6 cellular contexts compared by ENCODE assay signal in genomic region chr11:65118915-65119669, GRCh38. TPM values are rescaled to one million over a fixed set of nuclear protein-coding genes. Genes with fewer than 3 reads are reported as not detected.
DNase-seq lines count a peak whose midpoint lies in the region; ATAC-seq and TF ChIP-seq lines count a peak whose summit lies in the region.
"Not testable (repeated sequence)": the region's sequence is repeated elsewhere in the genome, so short reads cannot be mapped to it uniquely, and the experiment has no call there.

No MANE protein-coding gene starts in this region.

- not testable (repeated sequence) for DNase-seq in CD8-positive, alpha-beta T cell; PC-9; activated T-helper 1 cell treated with anti-CD3 and anti-CD28 coated beads, Interleukin-12 subunit alpha, Interleukin-12 subunit beta, Interleukin-2, Interleukin-4 antibody, amounts not matched to agents 30 ng/mL and 10 ng/mL and 1 ng/mL, durations not matched to agents 14 hours and 24 hours and 36 hours (ENCODE audit: low spot score); mesenchymal stem cell; stimulated activated effector memory CD8-positive, alpha-beta T cell treated with anti-CD3 and anti-CD28 coated beads, Interleukin-12 subunit alpha, Interleukin-12 subunit beta, amount 100 ng/mL, for 72 hours (ENCODE audit: low spot score in 2 of 2)

- H2BK120ac ChIP-seq in mesenchymal stem cell (ENCODE audit: low read depth, low read length), result not testable (repeated sequence)

- not testable (repeated sequence) for H3K4ac ChIP-seq in mesenchymal stem cell (ENCODE audit: low read depth in 1 of 2, low read length in 2 of 2)

- peaks cover 41% of the 10 kb centered on the region for H3K36me3 Mint-ChIP-seq in CD8-positive, alpha-beta T cell
- peaks cover 53% of the 10 kb centered on the region for H3K36me3 Mint-ChIP-seq in activated T-helper 1 cell treated with anti-CD3 and anti-CD28 coated beads, Interleukin-12 subunit alpha, Interleukin-12 subunit beta, Interleukin-2, Interleukin-4 antibody, amounts not matched to agents 30 ng/mL and 10 ng/mL and 1 ng/mL, durations not matched to agents 14 hours and 24 hours and 36 hours (ENCODE audit: low read depth)
- H3K36me3 Mint-ChIP-seq in dendritic cell treated with granulocyte-macrophage colony-stimulating factor and Interleukin-4, amounts not matched to agents 40 ng/mL and 50 ng/mL, for 4 days (ENCODE audit: low read depth), result peaks cover 67% of the 10 kb centered on the region
- H3K36me3 Mint-ChIP-seq in stimulated activated effector memory CD8-positive, alpha-beta T cell treated with anti-CD3 and anti-CD28 coated beads, Interleukin-12 subunit alpha, Interleukin-12 subunit beta, amount 100 ng/mL, for 72 hours, result peaks cover 81% of the 10 kb centered on the region

- not testable (repeated sequence) for H4K8ac ChIP-seq in mesenchymal stem cell (ENCODE audit: low read length)

- H3K27ac Mint-ChIP-seq in CD8-positive, alpha-beta T cell, result peak overlapping the region; percentile 80
- peak overlapping the region; percentile 72 for H3K27ac Mint-ChIP-seq in activated T-helper 1 cell treated with anti-CD3 and anti-CD28 coated beads, Interleukin-12 subunit alpha, Interleukin-12 subunit beta, Interleukin-2, Interleukin-4 antibody, amounts not matched to agents 30 ng/mL and 10 ng/mL and 1 ng/mL, durations not matched to agents 14 hours and 24 hours and 36 hours
- H3K27ac Mint-ChIP-seq in dendritic cell treated with granulocyte-macrophage colony-stimulating factor and Interleukin-4, amounts not matched to agents 40 ng/mL and 50 ng/mL, for 4 days, result peak overlapping the region; percentile 99
- H3K27ac Mint-ChIP-seq in stimulated activated effector memory CD8-positive, alpha-beta T cell treated with anti-CD3 and anti-CD28 coated beads, Interleukin-12 subunit alpha, Interleukin-12 subunit beta, amount 100 ng/mL, for 72 hours, result peak overlapping the region; percentile 9

- intact Hi-C loops in CD8-positive, alpha-beta T cell (cut with DNase I, micrococcal nuclease), result loop anchor here in 1 of 2 experiments (1.0 to 10.0 kb wide), 3 partner anchors 9 to 344 kb away; partner anchors contain the start of genes CDC42BPG and SF1
- intact Hi-C loops in PC-9 (cut with micrococcal nuclease; ENCODE audit: unreplicated experiment), result loop anchor here (5.0 kb wide), 1 partner anchor 342 kb away; the partner anchor contains the start of gene SF1
- intact Hi-C loops in activated T-helper 1 cell treated with anti-CD3 and anti-CD28 coated beads, Interleukin-12 subunit alpha, Interleukin-12 subunit beta, Interleukin-2, Interleukin-4 antibody, amounts not matched to agents 30 ng/mL and 10 ng/mL and 1 ng/mL, durations not matched to agents 14 hours and 24 hours and 36 hours (cut with micrococcal nuclease), result loop anchor here (10.0 kb wide), 1 partner anchor 496 kb away; the partner anchor contains the start of genes MAP3K11 and PCNX3
- intact Hi-C loops in dendritic cell treated with granulocyte-macrophage colony-stimulating factor and Interleukin-4, amounts not matched to agents 40 ng/mL and 50 ng/mL, for 4 days (cut with micrococcal nuclease), result loop anchor here (5.0 to 10.0 kb wide), 3 partner anchors 136 to 272 kb away; partner anchors contain the start of gene ATG2A

- H4K20me1 ChIP-seq in PC-9 (ENCODE audit: insufficient read depth), result peaks cover 10% of the 10 kb centered on the region; the same call in 1 of the 2 replicates

- not testable (repeated sequence) for H3K9me3 ChIP-seq in CD8-positive, alpha-beta T cell (ENCODE audit: low read length); PC-9 (ENCODE audit: insufficient read depth, low read depth); mesenchymal stem cell (ENCODE audit: control insufficient read depth, low read length)

- not testable (repeated sequence) for ATAC-seq in CD8-positive, alpha-beta T cell; stimulated activated effector memory CD8-positive, alpha-beta T cell treated with anti-CD3 and anti-CD28 coated beads, Interleukin-12 subunit alpha, Interleukin-12 subunit beta, amount 100 ng/mL, for 72 hours

- H3K14ac ChIP-seq in mesenchymal stem cell (ENCODE audit: low read length in 2 of 2), result not testable (repeated sequence)

- not testable (repeated sequence) for H3K9me3 Mint-ChIP-seq in CD8-positive, alpha-beta T cell; activated T-helper 1 cell treated with anti-CD3 and anti-CD28 coated beads, Interleukin-12 subunit alpha, Interleukin-12 subunit beta, Interleukin-2, Interleukin-4 antibody, amounts not matched to agents 30 ng/mL and 10 ng/mL and 1 ng/mL, durations not matched to agents 14 hours and 24 hours and 36 hours; dendritic cell treated with granulocyte-macrophage colony-stimulating factor and Interleukin-4, amounts not matched to agents 40 ng/mL and 50 ng/mL, for 4 days; stimulated activated effector memory CD8-positive, alpha-beta T cell treated with anti-CD3 and anti-CD28 coated beads, Interleukin-12 subunit alpha, Interleukin-12 subunit beta, amount 100 ng/mL, for 72 hours

- peaks cover 73% of the 10 kb centered on the region for H3F3A ChIP-seq in PC-9 (ENCODE audit: insufficient read depth, low read depth)

- H3K79me2 ChIP-seq in PC-9 (ENCODE audit: low read depth), result peaks cover 71% of the 10 kb centered on the region

- peaks cover 53% of the 10 kb centered on the region for H3K4me1 Mint-ChIP-seq in CD8-positive, alpha-beta T cell (ENCODE audit: low read depth)
- peaks cover 42% of the 10 kb centered on the region for H3K4me1 Mint-ChIP-seq in activated T-helper 1 cell treated with anti-CD3 and anti-CD28 coated beads, Interleukin-12 subunit alpha, Interleukin-12 subunit beta, Interleukin-2, Interleukin-4 antibody, amounts not matched to agents 30 ng/mL and 10 ng/mL and 1 ng/mL, durations not matched to agents 14 hours and 24 hours and 36 hours (ENCODE audit: low read depth)
- peaks cover 49% of the 10 kb centered on the region for H3K4me1 Mint-ChIP-seq in dendritic cell treated with granulocyte-macrophage colony-stimulating factor and Interleukin-4, amounts not matched to agents 40 ng/mL and 50 ng/mL, for 4 days (ENCODE audit: low read depth)
- peaks cover 56% of the 10 kb centered on the region for H3K4me1 Mint-ChIP-seq in stimulated activated effector memory CD8-positive, alpha-beta T cell treated with anti-CD3 and anti-CD28 coated beads, Interleukin-12 subunit alpha, Interleukin-12 subunit beta, amount 100 ng/mL, for 72 hours

- H3K27me3 ChIP-seq in CD8-positive, alpha-beta T cell (ENCODE audit: insufficient read depth, low read length); PC-9 (ENCODE audit: insufficient read depth, low read depth); mesenchymal stem cell (ENCODE audit: control insufficient read depth in 1 of 2, insufficient read depth in 1 of 2, low read length in 2 of 2): not testable (repeated sequence)

- not testable (repeated sequence) for H3K4me3 Mint-ChIP-seq in CD8-positive, alpha-beta T cell; dendritic cell treated with granulocyte-macrophage colony-stimulating factor and Interleukin-4, amounts not matched to agents 40 ng/mL and 50 ng/mL, for 4 days; stimulated activated effector memory CD8-positive, alpha-beta T cell treated with anti-CD3 and anti-CD28 coated beads, Interleukin-12 subunit alpha, Interleukin-12 subunit beta, amount 100 ng/mL, for 72 hours
- peak overlapping the region; percentile 99 for H3K4me3 Mint-ChIP-seq in activated T-helper 1 cell treated with anti-CD3 and anti-CD28 coated beads, Interleukin-12 subunit alpha, Interleukin-12 subunit beta, Interleukin-2, Interleukin-4 antibody, amounts not matched to agents 30 ng/mL and 10 ng/mL and 1 ng/mL, durations not matched to agents 14 hours and 24 hours and 36 hours

- H3K4me2 ChIP-seq in PC-9; mesenchymal stem cell (ENCODE audit: low read length, poor library complexity, severe bottlenecking): not testable (repeated sequence)

- peaks cover 20% of the 10 kb centered on the region for H3K79me1 ChIP-seq in mesenchymal stem cell (replicated peaks; ENCODE audit: low read length, poor library complexity, severe bottlenecking)

- H4K91ac ChIP-seq in mesenchymal stem cell (ENCODE audit: low read length), result not testable (repeated sequence)

- H3K27me3 Mint-ChIP-seq in CD8-positive, alpha-beta T cell (ENCODE audit: low read depth); activated T-helper 1 cell treated with anti-CD3 and anti-CD28 coated beads, Interleukin-12 subunit alpha, Interleukin-12 subunit beta, Interleukin-2, Interleukin-4 antibody, amounts not matched to agents 30 ng/mL and 10 ng/mL and 1 ng/mL, durations not matched to agents 14 hours and 24 hours and 36 hours (ENCODE audit: insufficient read depth); dendritic cell treated with granulocyte-macrophage colony-stimulating factor and Interleukin-4, amounts not matched to agents 40 ng/mL and 50 ng/mL, for 4 days: not testable (repeated sequence)

- H2AK5ac ChIP-seq in mesenchymal stem cell (ENCODE audit: low read length, severe bottlenecking), result not testable (repeated sequence)

- peaks cover 42% of the 10 kb centered on the region for H3K4me1 ChIP-seq in CD8-positive, alpha-beta T cell (ENCODE audit: insufficient read depth, low read length)
- H3K4me1 ChIP-seq in PC-9 (replicated peaks; ENCODE audit: insufficient read depth), result peaks cover 39% of the 10 kb centered on the region
- peaks cover 27% of the 10 kb centered on the region for H3K4me1 ChIP-seq in mesenchymal stem cell (ENCODE audit: control insufficient read depth, insufficient read depth, low read depth, low read length)

- not testable (repeated sequence) for TF ChIP-seq CTCF in CD8-positive, alpha-beta T cell (IDR thresholded peaks at IDR 0.05); PC-9 (conservative IDR thresholded peaks at IDR 0.05)

- CTCF ChIA-PET in CD8-positive, alpha-beta T cell (lab: Charles Lee), result interaction anchor here (0.9 to 11.8 kb wide), 9 partner anchors 9 to 330 kb away, joined by 3 to 84 read pairs (median 8); partner anchors contain the start of genes ARL2 and SYVN1
- CTCF ChIA-PET in PC-9 (lab: Charles Lee), result interaction anchor here (0.6 kb wide), 1 partner anchor 661 kb away, joined by 4 read pairs; no protein-coding TSS in a partner anchor

- peaks cover 37% of the 10 kb centered on the region for H3K36me3 ChIP-seq in CD8-positive, alpha-beta T cell (ENCODE audit: insufficient read depth, low read length)
- H3K36me3 ChIP-seq in PC-9 (ENCODE audit: low read depth) (peaks cover 18% of the 10 kb centered on the region), mesenchymal stem cell (ENCODE audit: control insufficient read depth in 1 of 2, insufficient read depth in 2 of 2, low read depth in 1 of 2, low read length in 2 of 2) (peaks cover 51 to 53% of the 10 kb centered on the region in 2 experiments)

- H2BK12ac ChIP-seq in mesenchymal stem cell (ENCODE audit: low read length in 2 of 2), result not testable (repeated sequence)

- not testable (repeated sequence) for H3K27ac ChIP-seq in CD8-positive, alpha-beta T cell (ENCODE audit: low read depth, low read length); mesenchymal stem cell (ENCODE audit: low read length, poor library complexity, severe bottlenecking)
- peak overlapping the region; percentile 6; the same call in 1 of the 2 replicates for H3K27ac ChIP-seq in PC-9

- H3K18ac ChIP-seq in mesenchymal stem cell (ENCODE audit: low read depth in 1 of 2, low read length in 2 of 2), result not testable (repeated sequence)

- H3K9me2 ChIP-seq in PC-9 (ENCODE audit: insufficient read depth), result not testable (repeated sequence)

- not testable (repeated sequence) for H3K4me3 ChIP-seq in CD8-positive, alpha-beta T cell (ENCODE audit: low read depth, low read length); PC-9; mesenchymal stem cell (ENCODE audit: insufficient read depth in 1 of 2, low read depth in 1 of 2, low read length in 2 of 2)

- POLR2A ChIA-PET in CD8-positive, alpha-beta T cell (lab: Charles Lee), result interaction anchor here (2.0 to 3.3 kb wide), 2 partner anchors 16 to 106 kb away, joined by 9 to 41 read pairs; partner anchors contain the start of gene SYVN1
- POLR2A ChIA-PET in PC-9 (lab: Charles Lee; ENCODE audit: unreplicated experiment), result interaction anchor here (0.7 kb wide), 1 partner anchor 9 kb away, joined by 3 read pairs; no protein-coding TSS in a partner anchor

- H3K9ac ChIP-seq in mesenchymal stem cell (ENCODE audit: low read length), result peak overlapping the region; percentile 98

- not testable (repeated sequence) for H2AFZ ChIP-seq in PC-9; mesenchymal stem cell (ENCODE audit: low read depth, low read length)

- not testable (repeated sequence) for H2BK5ac ChIP-seq in mesenchymal stem cell (ENCODE audit: low read depth, low read length, poor library complexity, severe bottlenecking)

- H3K23ac ChIP-seq in mesenchymal stem cell (ENCODE audit: low read length in 2 of 2), result not testable (repeated sequence)

- H2BK15ac ChIP-seq in mesenchymal stem cell (ENCODE audit: low read depth, poor library complexity, severe bottlenecking), result not testable (repeated sequence)

- not testable (repeated sequence) for BruUV-seq in PC-9 (replicated peaks; lab: Mats Ljungman, UMichigan)

- WGBS in mesenchymal stem cell, result 95% methylated on average over 18 of the region's 18 CpGs

RNA-seq across cellular contexts. Expression of gene ZNHIT2, which starts 1.6 kb away (rescaled TPM):
- total RNA-seq in CD8-positive, alpha-beta T cell, result 1 to 10 TPM; 8.9 to 9.3 TPM
- total RNA-seq in PC-9 (2021), result 13.7 and 22.3 TPM in 2 replicates
- 20.8 and 22.1 TPM in 2 replicates for total RNA-seq in activated T-helper 1 cell treated with anti-CD3 and anti-CD28 coated beads, Interleukin-12 subunit alpha, Interleukin-12 subunit beta, Interleukin-2, Interleukin-4 antibody, amounts not matched to agents 30 ng/mL and 10 ng/mL and 1 ng/mL, durations not matched to agents 14 hours and 24 hours and 36 hours
- 5.1 TPM for polyA plus RNA-seq in mesenchymal stem cell (2013, experiment 1 of 2)
- polyA plus RNA-seq in mesenchymal stem cell (2013, experiment 2 of 2), result 5.0 TPM

RNA-seq across cellular contexts. Expression of gene FAU, which starts 2.8 kb away (rescaled TPM):
- total RNA-seq in CD8-positive, alpha-beta T cell, result 1,000 to 10,000 TPM; 1,787 to 1,833 TPM
- total RNA-seq in PC-9 (2021), result 973 and 1,165 TPM in 2 replicates
- total RNA-seq in activated T-helper 1 cell treated with anti-CD3 and anti-CD28 coated beads, Interleukin-12 subunit alpha, Interleukin-12 subunit beta, Interleukin-2, Interleukin-4 antibody, amounts not matched to agents 30 ng/mL and 10 ng/mL and 1 ng/mL, durations not matched to agents 14 hours and 24 hours and 36 hours, result 1,004 and 1,020 TPM in 2 replicates
- 1,069 TPM for polyA plus RNA-seq in mesenchymal stem cell (2013, experiment 1 of 2)
- polyA plus RNA-seq in mesenchymal stem cell (2013, experiment 2 of 2), result 1,068 TPM

RNA-seq across cellular contexts. Expression of gene MRPL49, which starts 3.0 kb away (rescaled TPM):
- total RNA-seq in CD8-positive, alpha-beta T cell, result 10 to 100 TPM; 61.3 to 62.7 TPM
- 84.5 and 95.0 TPM in 2 replicates for total RNA-seq in PC-9 (2021)
- 76.0 and 76.4 TPM in 2 replicates for total RNA-seq in activated T-helper 1 cell treated with anti-CD3 and anti-CD28 coated beads, Interleukin-12 subunit alpha, Interleukin-12 subunit beta, Interleukin-2, Interleukin-4 antibody, amounts not matched to agents 30 ng/mL and 10 ng/mL and 1 ng/mL, durations not matched to agents 14 hours and 24 hours and 36 hours
- 34.0 TPM for polyA plus RNA-seq in mesenchymal stem cell (2013, experiment 1 of 2)
- 33.7 TPM for polyA plus RNA-seq in mesenchymal stem cell (2013, experiment 2 of 2)

RNA-seq across cellular contexts. Expression of gene TM7SF2, which starts 7.4 kb away (rescaled TPM):
- total RNA-seq in CD8-positive, alpha-beta T cell, result 10 to 100 TPM; 20.7 to 23.8 TPM
- total RNA-seq in PC-9 (2021), result 49.5 and 72.3 TPM in 2 replicates
- total RNA-seq in activated T-helper 1 cell treated with anti-CD3 and anti-CD28 coated beads, Interleukin-12 subunit alpha, Interleukin-12 subunit beta, Interleukin-2, Interleukin-4 antibody, amounts not matched to agents 30 ng/mL and 10 ng/mL and 1 ng/mL, durations not matched to agents 14 hours and 24 hours and 36 hours, result 32.2 and 32.8 TPM in 2 replicates
- 37.6 TPM for polyA plus RNA-seq in mesenchymal stem cell (2013, experiment 1 of 2)
- 37.2 TPM for polyA plus RNA-seq in mesenchymal stem cell (2013, experiment 2 of 2)

RNA-seq across cellular contexts. Expression of gene SYVN1, which starts 15.2 kb away (rescaled TPM):
- 10 to 100 TPM; 93.0 to 95.5 TPM for total RNA-seq in CD8-positive, alpha-beta T cell
- total RNA-seq in PC-9 (2021), result 40.9 and 51.5 TPM in 2 replicates
- total RNA-seq in activated T-helper 1 cell treated with anti-CD3 and anti-CD28 coated beads, Interleukin-12 subunit alpha, Interleukin-12 subunit beta, Interleukin-2, Interleukin-4 antibody, amounts not matched to agents 30 ng/mL and 10 ng/mL and 1 ng/mL, durations not matched to agents 14 hours and 24 hours and 36 hours, result 42.3 and 45.8 TPM in 2 replicates
- polyA plus RNA-seq in mesenchymal stem cell (2013, experiment 1 of 2), result 33.9 TPM
- polyA plus RNA-seq in mesenchymal stem cell (2013, experiment 2 of 2), result 33.2 TPM

Comparison
In these comparisons a context has a peak if more than half of its experiments do, and no peak if none do; other contexts are left out.
1. H3K27ac Mint-ChIP-seq: peak in every context shown above with its lines; median percentile 99 in dendritic cell treated with granulocyte-macrophage colony-stimulating factor and Interleukin-4, amounts not matched to agents 40 ng/mL and 50 ng/mL, for 4 days; 80 in CD8-positive, alpha-beta T cell; 72 in activated T-helper 1 cell treated with anti-CD3 and anti-CD28 coated beads, Interleukin-12 subunit alpha, Interleukin-12 subunit beta, Interleukin-2, Interleukin-4 antibody, amounts not matched to agents 30 ng/mL and 10 ng/mL and 1 ng/mL, durations not matched to agents 14 hours and 24 hours and 36 hours; 9 in stimulated activated effector memory CD8-positive, alpha-beta T cell treated with anti-CD3 and anti-CD28 coated beads, Interleukin-12 subunit alpha, Interleukin-12 subunit beta, amount 100 ng/mL, for 72 hours.